Comparison of ENCODE assay signal across 26 cellular contexts in the genomic region with DNA sequence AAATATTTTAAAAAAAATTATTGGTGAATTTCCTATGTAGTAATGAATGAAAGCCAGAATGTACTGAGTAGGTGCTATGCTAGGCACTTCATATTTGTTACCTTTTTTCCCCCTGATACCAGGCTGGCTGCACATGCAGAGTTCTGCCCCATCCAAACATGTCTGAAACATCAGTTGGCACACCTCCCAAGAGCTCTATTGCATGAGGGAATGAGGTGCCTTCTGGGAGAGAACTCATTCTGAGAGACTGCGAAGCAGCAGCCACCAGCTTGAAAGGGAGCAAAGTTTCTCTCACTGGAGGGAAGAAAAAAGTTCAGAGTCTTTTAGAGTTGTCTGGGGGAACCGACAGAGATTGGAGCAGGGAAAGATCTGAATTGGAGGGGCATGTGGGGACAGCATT.
DNase-seq lines count a peak whose midpoint lies in the region; FAIRE-seq and TF ChIP-seq lines count a peak whose summit lies in the region.
"Had no signal": no experiment of that assay in that cellular context is flagged by ENCODE, and none has a peak within 500 bp of the region (broad histone marks: within the 10 kb centered on the region; RNA-seq: fewer than 3 reads in every experiment).

No MANE protein-coding gene starts in this region.

- H3K4me2 ChIP-seq in astrocyte (ENCODE audit: low read length), result no peak overlapping the region

- H3K27me3 Mint-ChIP-seq in astrocyte (ENCODE audit: low read depth, unreplicated experiment), result peaks cover 1% of the 10 kb centered on the region

- no peak for TF ChIP-seq EP300 in transverse colon (IDR thresholded peaks at IDR 0.05; ENCODE audit: low read depth)

- H3K4me3 ChIP-seq in astrocyte (ENCODE audit: insufficient read depth, low read depth, low read length) (no peak overlapping the region), transverse colon (no peak overlapping the region)
- H3K4me3 ChIP-seq: body of pancreas, coronary artery, pancreas, thoracic aorta had no signal

- no peak overlapping the region for H2AFZ ChIP-seq in astrocyte (ENCODE audit: low read depth, low read length)

- intact Hi-C loops in transverse colon (cut with DNase I; ENCODE audit: low total_unique reads), result loop anchor here (2.0 kb wide), 1 partner anchor 73 kb away; no protein-coding TSS in a partner anchor

- DNase-seq in NCI-H2171 treated with DMSO at 0.1 percent for 48 hours (lab: John Stamatoyannopoulos, UW), result peak; percentile 46
- DNase-seq in NCI-H2171 (lab: John Stamatoyannopoulos, UW), result no peak
- DNase-seq in astrocyte (ENCODE audit: low read depth), result no peak
- peak; percentile 78 for DNase-seq in myocyte (ENCODE audit: low read depth)
- DNase-seq in transverse colon, result no peak
- DNase-seq in GOT3 (lab: John Stamatoyannopoulos, UW), result no peak
- no peak for DNase-seq in retina
- DNase-seq in GM19239 (ENCODE audit: insufficient read length, low spot score), result no peak
- DNase-seq: activated CD4-positive, alpha-beta T cell treated with anti-CD3 and anti-CD28 coated beads for 48 hours; activated CD8-positive, alpha-beta memory T cell treated with anti-CD3 and anti-CD28 coated beads, Interleukin-2, amount 10 ng/mL, durations not matched to agents 7 days and 5 days; BE2C; glutamatergic neuron; kidney glomerular epithelial cell; mesendoderm; natural killer cell; NCI-H1694 treated with DMSO at 0.1 percent for 48 hours; NCI-H748 treated with DMSO at 0.1 percent for 48 hours; pancreas; SIG-M5; stimulated activated CD4-positive, alpha-beta T cell treated with anti-CD3 and anti-CD28 coated beads, Interleukin-2, amount 100 ng/mL, for 24 hours had no signal

- H4K20me1 ChIP-seq in astrocyte (ENCODE audit: insufficient read depth, low read length), result no peaks in the 10 kb centered on the region

- H3K27ac ChIP-seq in astrocyte (ENCODE audit: low read depth, low read length) (no peak overlapping the region), transverse colon (peak overlapping the region in 3 of 4 donors; percentile 13 to 40 (median 14))
- H3K27ac ChIP-seq: body of pancreas, coronary artery, pancreas, thoracic aorta had no signal

- H3K9me3 ChIP-seq in astrocyte (ENCODE audit: insufficient read depth, low read depth, low read length) (peaks cover 4% of the 10 kb centered on the region), transverse colon (no peaks in the 10 kb centered on the region)
- H3K9me3 ChIP-seq: BE2C, body of pancreas, pancreas, thoracic aorta had no signal

- H3K27ac Mint-ChIP-seq in astrocyte (ENCODE audit: unreplicated experiment), result peak overlapping the region; percentile 80
- H3K27ac Mint-ChIP-seq: activated CD8-positive, alpha-beta memory T cell treated with anti-CD3 and anti-CD28 coated beads, Interleukin-2, amount 10 ng/mL, durations not matched to agents 7 days and 5 days; activated naive CD4-positive, alpha-beta T cell treated with anti-CD3 and anti-CD28 coated beads, Interleukin-2, amount 50 U/mL, for 24 hours; natural killer cell; stimulated activated memory B cell treated with anti-CD40 and anti-IgM and Interleukin-4, amounts not matched to agents 10 μg/mL and 1 μg/mL and 100 μg/mL, for 72 hours had no signal

- peaks cover 11% of the 10 kb centered on the region for H3K4me1 ChIP-seq in astrocyte (ENCODE audit: insufficient read depth, low read length)
- H3K4me1 ChIP-seq in transverse colon, result peaks cover 0 to 2% (median 0%) of the 10 kb centered on the region in 4 donors
- H3K4me1 ChIP-seq: BE2C, body of pancreas, pancreas had no signal

- H3K36me3 ChIP-seq in astrocyte (ENCODE audit: insufficient read depth, low read length) (no peaks in the 10 kb centered on the region), transverse colon (no peaks in the 10 kb centered on the region)
- H3K36me3 ChIP-seq: BE2C, pancreas, thoracic aorta had no signal

- no peak for TF ChIP-seq POLR2A in transverse colon (IDR thresholded peaks at IDR 0.05)

- no peak for FAIRE-seq in astrocyte (lab: Jason Lieb, UNC)
- no peak for FAIRE-seq in GM19239 (lab: Jason Lieb, UNC)
- FAIRE-seq: A204.1, pancreas had no signal

- peaks cover 32% of the 10 kb centered on the region for H3K4me1 Mint-ChIP-seq in astrocyte (ENCODE audit: low read depth, unreplicated experiment)
- H3K4me1 Mint-ChIP-seq: activated CD8-positive, alpha-beta memory T cell treated with anti-CD3 and anti-CD28 coated beads, Interleukin-2, amount 10 ng/mL, durations not matched to agents 7 days and 5 days; activated naive CD4-positive, alpha-beta T cell treated with anti-CD3 and anti-CD28 coated beads, Interleukin-2, amount 50 U/mL, for 24 hours; natural killer cell; stimulated activated memory B cell treated with anti-CD40 and anti-IgM and Interleukin-4, amounts not matched to agents 10 μg/mL and 1 μg/mL and 100 μg/mL, for 72 hours had no signal

- H3K9ac ChIP-seq in astrocyte (ENCODE audit: low read length), result no peak overlapping the region

- H3K36me3 Mint-ChIP-seq in astrocyte (ENCODE audit: low read depth, unreplicated experiment), result no peaks in the 10 kb centered on the region
- H3K36me3 Mint-ChIP-seq: activated CD8-positive, alpha-beta memory T cell treated with anti-CD3 and anti-CD28 coated beads, Interleukin-2, amount 10 ng/mL, durations not matched to agents 7 days and 5 days; activated naive CD4-positive, alpha-beta T cell treated with anti-CD3 and anti-CD28 coated beads, Interleukin-2, amount 50 U/mL, for 24 hours; natural killer cell; stimulated activated memory B cell treated with anti-CD40 and anti-IgM and Interleukin-4, amounts not matched to agents 10 μg/mL and 1 μg/mL and 100 μg/mL, for 72 hours had no signal

- 38% methylated on average over 2 of the region's 2 CpGs; no CpG with 5 or more reads in 1 of the 2 donors for WGBS in transverse colon (ENCODE audit: low coverage in 1 of 2), 2 donors

- in situ Hi-C loops in transverse colon (cut with MboI; ENCODE audit: low pct_ligation_motif_present in 1 of 4, low pct_unique_long_range_greater_than_20kb in 1 of 4, low sequenced_read_pairs in 3 of 4), result no loop called here

- no peaks in the 10 kb centered on the region for H3K79me2 ChIP-seq in astrocyte (ENCODE audit: insufficient read depth, low read length)

- no peaks in the 10 kb centered on the region for H3K9me3 Mint-ChIP-seq in astrocyte (ENCODE audit: unreplicated experiment)
- H3K9me3 Mint-ChIP-seq: activated naive CD4-positive, alpha-beta T cell treated with anti-CD3 and anti-CD28 coated beads, Interleukin-2, amount 50 U/mL, for 24 hours; natural killer cell had no signal

- no peaks in the 10 kb centered on the region for H3K27me3 ChIP-seq in astrocyte (ENCODE audit: insufficient read depth, low read length)
- H3K27me3 ChIP-seq in transverse colon, result no peaks in the 10 kb centered on the region
- H3K27me3 ChIP-seq: BE2C, body of pancreas, pancreas had no signal

- TF ChIP-seq CTCF in astrocyte (IDR thresholded peaks at IDR 0.05; ENCODE audit: insufficient read depth, low read depth, low read length) (no peak), transverse colon (IDR thresholded peaks at IDR 0.05) (no peak)

- no peak overlapping the region for H3K4me3 Mint-ChIP-seq in astrocyte (ENCODE audit: unreplicated experiment)
- H3K4me3 Mint-ChIP-seq: activated CD8-positive, alpha-beta memory T cell treated with anti-CD3 and anti-CD28 coated beads, Interleukin-2, amount 10 ng/mL, durations not matched to agents 7 days and 5 days; activated naive CD4-positive, alpha-beta T cell treated with anti-CD3 and anti-CD28 coated beads, Interleukin-2, amount 50 U/mL, for 24 hours; natural killer cell; stimulated activated memory B cell treated with anti-CD40 and anti-IgM and Interleukin-4, amounts not matched to agents 10 μg/mL and 1 μg/mL and 100 μg/mL, for 72 hours had no signal

Comparison
In these comparisons a context has a peak if more than half of its experiments do, and no peak if none do; other contexts are left out.
1. DNase-seq: peak in NCI-H2171 treated with DMSO at 0.1 percent for 48 hours (single experiment) and myocyte (single experiment); none in NCI-H2171 (single experiment), astrocyte (single experiment), transverse colon (single experiment), GOT3 (single experiment), retina (single experiment) and GM19239 (single experiment).